8 cellular contexts compared by ENCODE assay signal in the genomic region with DNA sequence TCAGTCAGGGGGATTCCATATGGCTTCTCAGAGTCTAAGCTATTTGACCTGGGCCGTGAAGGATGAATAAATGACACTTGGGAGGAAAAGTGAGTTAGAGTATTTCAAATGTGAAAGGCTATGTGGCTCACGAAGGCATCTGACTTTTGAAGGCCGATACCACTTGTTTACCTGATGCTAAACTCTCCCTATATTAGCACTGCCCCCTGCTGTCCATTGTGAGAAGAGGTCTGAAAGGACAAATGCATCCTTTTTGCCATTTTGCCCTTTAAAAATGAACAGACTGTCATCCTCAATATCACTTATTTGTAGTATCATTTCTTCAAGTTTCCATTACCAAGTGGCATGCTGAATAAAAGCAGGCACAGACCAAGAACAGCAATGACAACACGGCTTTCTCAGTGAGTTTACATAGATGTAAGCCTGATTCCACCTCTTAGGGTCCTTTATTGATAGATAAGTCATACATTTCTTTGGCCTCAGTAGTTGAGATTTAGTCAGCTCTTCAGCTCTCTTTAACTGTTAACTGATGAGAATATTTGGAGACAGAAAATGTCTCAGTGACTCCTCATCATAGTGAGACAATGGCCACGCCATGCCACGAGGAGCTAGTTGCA. TPM values are rescaled to one million over a fixed set of nuclear protein-coding genes. Genes with fewer than 3 reads are reported as not detected.
DNase-seq lines count a peak whose midpoint lies in the region; ATAC-seq, FAIRE-seq and TF ChIP-seq lines count a peak whose summit lies in the region.

No MANE protein-coding gene starts in this region.

- no peak for DNase-seq in AG04449 (ENCODE audit: low read depth, low spot score)
- peak; percentile 41 for DNase-seq in NCI-H510A (lab: John Stamatoyannopoulos, UW)
- peak; percentile 70 for DNase-seq in activated CD4-positive, alpha-beta T cell treated with anti-CD3 and anti-CD28 coated beads for 48 hours
- peak in 1 of 2 experiments; percentile 57 for DNase-seq in H1 (ENCODE audit: low read depth in 1 of 2, low spot score in 2 of 2)
- DNase-seq in naive thymus-derived CD8-positive, alpha-beta T cell: peak; percentile 37 to 86 (median 69)
- DNase-seq in thoracic aorta (ENCODE audit: low spot score): peak; percentile 49

- H2AK5ac ChIP-seq in H1 (ENCODE audit: low read depth, low read length): no peak overlapping the region

- H3K14ac ChIP-seq in H1 (ENCODE audit: insufficient read length): no peak overlapping the region

- no peaks in the 10 kb centered on the region for H3K9me3 ChIP-seq in H1 (ENCODE audit: insufficient read depth in 2 of 2, low read depth in 1 of 2, low read length in 1 of 2)
- no peaks in the 10 kb centered on the region for H3K9me3 ChIP-seq in thoracic aorta

- H3K79me2 ChIP-seq in H1 (ENCODE audit: control insufficient read depth in 1 of 2, insufficient read depth in 2 of 2, low read length in 2 of 2): no peaks in the 10 kb centered on the region

- no peak overlapping the region for H2AFZ ChIP-seq in H1 (ENCODE audit: low read length)

- no peak for TF ChIP-seq POLR2A in H1 (IDR thresholded peaks at IDR 0.05; ENCODE audit: control extremely low read depth in 1 of 2, low read depth in 2 of 2, low read length in 2 of 2)

- TF ChIP-seq CTCF in AG04449 (IDR thresholded peaks at IDR 0.05; ENCODE audit: insufficient read depth, low read length, missing control alignments): peak; percentile 57
- peak in 2 of 3 experiments; percentile 62 to 89; a peak in 3 of 4 replicates for TF ChIP-seq CTCF in H1 (IDR thresholded peaks at IDR 0.05; ENCODE audit: control extremely low read depth in 1 of 3, insufficient read depth in 1 of 3, low read depth in 1 of 3, low read length in 3 of 3)
- peak; percentile 80 for TF ChIP-seq CTCF in thoracic aorta (IDR thresholded peaks at IDR 0.05)

- 57% methylated on average over 6 of the region's 6 CpGs; no CpG with 5 or more reads in 1 of the 2 experiments for WGBS in H1 (ENCODE audit: extremely low coverage in 1 of 2, insufficient coverage in 1 of 2, insufficient read length in 1 of 2, insufficient replicate concordance in 2 of 2, low coverage in 1 of 2, low lambda C conversion rate in 2 of 2, missing lambda C conversion rate in 1 of 2), 2 experiments

- no peaks in the 10 kb centered on the region for H3K79me1 ChIP-seq in H1 (ENCODE audit: low read depth, low read length)

- peaks cover 0 to 28% (median 0%) of the 10 kb centered on the region in 3 donors for H3K36me3 Mint-ChIP-seq in naive thymus-derived CD8-positive, alpha-beta T cell

- no peak overlapping the region for H3K4me2 ChIP-seq in H1 (ENCODE audit: insufficient read depth in 1 of 2, low read depth in 2 of 2, low read length in 2 of 2)

- no peak overlapping the region for H3K27ac ChIP-seq in H1 (ENCODE audit: low read depth, low read length)
- H3K27ac ChIP-seq in thoracic aorta: no peak overlapping the region

- no peak overlapping the region for H2BK120ac ChIP-seq in H1 (replicated peaks; ENCODE audit: low read depth, low read length)

- H2BK15ac ChIP-seq in H1 (ENCODE audit: low read length): no peak overlapping the region

- no peaks in the 10 kb centered on the region for H3K27me3 ChIP-seq in H1 (replicated peaks in 1 of 4; ENCODE audit: control insufficient read depth in 3 of 4, extremely low read depth in 1 of 4, insufficient read depth in 3 of 4, low read length in 3 of 4)
- H3K27me3 ChIP-seq in thoracic aorta (replicated peaks; ENCODE audit: insufficient read depth): no peaks in the 10 kb centered on the region

- H3K4me1 ChIP-seq in H1 (replicated peaks in 1 of 4; ENCODE audit: control insufficient read depth in 3 of 4, insufficient read depth in 4 of 4, low read length in 3 of 4): no peaks in the 10 kb centered on the region; a peak in 2 of 7 replicates
- H3K4me1 ChIP-seq in thoracic aorta (ENCODE audit: control insufficient read depth in 1 of 2, low read depth in 2 of 2): peaks cover 0 to 18% of the 10 kb centered on the region in 2 donors

- no peak overlapping the region for H4K8ac ChIP-seq in H1 (ENCODE audit: extremely low read depth, insufficient read depth, low read length)

- H3K56ac ChIP-seq in H1 (replicated peaks; ENCODE audit: insufficient read length, low read depth, low read length): no peak overlapping the region

- peak; percentile 86 for TF ChIP-seq RAD21 in H1 (IDR thresholded peaks at IDR 0.05 in 1 of 2, conservative IDR thresholded peaks at IDR 0.05 in 1 of 2; ENCODE audit: low read depth in 2 of 2, low read length in 2 of 2)

- no peak overlapping the region for H2BK5ac ChIP-seq in H1 (ENCODE audit: low read depth, low read length)

- no peak overlapping the region for H2BK12ac ChIP-seq in H1 (ENCODE audit: low read depth, low read length)

- peak; percentile 67 for ATAC-seq in GM18502 (IDR thresholded peaks at IDR 0.05; ENCODE audit: poor library complexity, unreplicated experiment)
- peak; percentile 56 for ATAC-seq in HG02970 (IDR thresholded peaks at IDR 0.05; ENCODE audit: low FRiP score, unreplicated experiment)
- peak; percentile 80 to 84 for ATAC-seq in naive thymus-derived CD8-positive, alpha-beta T cell
- ATAC-seq in thoracic aorta (ENCODE audit: insufficient number of reproducible peaks, low FRiP score, low read depth): no peak

- H4K5ac ChIP-seq in H1 (ENCODE audit: insufficient read length, low read depth, low read length): no peak overlapping the region

- no peak overlapping the region for H3K4ac ChIP-seq in H1 (replicated peaks; ENCODE audit: insufficient read length, low read depth, low read length)

- TF ChIP-seq EP300 in H1 (IDR thresholded peaks at IDR 0.05; ENCODE audit: borderline replicate concordance in 1 of 2, low read depth in 2 of 2, low read length in 2 of 2): no peak

- no peak overlapping the region for H3K23ac ChIP-seq in H1 (ENCODE audit: insufficient read length)

- H3K4me3 ChIP-seq in AG04449 (ENCODE audit: low read depth, low read length): no peak overlapping the region
- H3K4me3 ChIP-seq in H1 (ENCODE audit: extremely low read depth in 1 of 4, insufficient read depth in 2 of 4, low read depth in 3 of 4, low read length in 4 of 4): no peak overlapping the region
- H3K4me3 ChIP-seq in thoracic aorta: no peak overlapping the region

- peaks cover 42 to 90% (median 79%) of the 10 kb centered on the region in 4 donors for H3K4me1 Mint-ChIP-seq in naive thymus-derived CD8-positive, alpha-beta T cell

- H3K9ac ChIP-seq in H1 (replicated peaks in 1 of 4; ENCODE audit: extremely low read depth in 1 of 4, low read depth in 3 of 4, low read length in 3 of 4): no peak overlapping the region

- H3K27ac Mint-ChIP-seq in naive thymus-derived CD8-positive, alpha-beta T cell: peak overlapping the region; percentile 77 to 95 (median 88)

- no peaks in the 10 kb centered on the region for H3K23me2 ChIP-seq in H1 (ENCODE audit: low read depth, low read length)

- no peak overlapping the region for H2BK20ac ChIP-seq in H1 (ENCODE audit: low read length)

- POLR2A ChIA-PET in AG04449 (lab: Yijun Ruan, JAX) (no interaction called here), H1 (lab: Charles Lee; ENCODE audit: partially characterized antibody) (no interaction called here)
- POLR2A ChIA-PET in naive thymus-derived CD8-positive, alpha-beta T cell (lab: Charles Lee): interaction anchor here (0.6 to 1.9 kb wide), 3 partner anchors 39 to 73 kb away, joined by 3 to 6 read pairs (median 5); no protein-coding TSS in a partner anchor

- no peaks in the 10 kb centered on the region for H3K36me3 ChIP-seq in H1 (ENCODE audit: control insufficient read depth in 2 of 4, insufficient read depth in 4 of 4, low read length in 3 of 4)
- no peaks in the 10 kb centered on the region for H3K36me3 ChIP-seq in thoracic aorta

- H3K27me3 Mint-ChIP-seq in naive thymus-derived CD8-positive, alpha-beta T cell: no peaks in the 10 kb centered on the region

- CTCF ChIA-PET in AG04449 (lab: Yijun Ruan, JAX) (interaction anchor here (0.6 to 8.5 kb wide), 43 partner anchors 9 to 239 kb away, joined by 3 to 136 read pairs (median 4); partner anchors contain the start of gene DOCK10), H1 (lab: Charles Lee; ENCODE audit: partially characterized antibody) (interaction anchor here (0.6 to 4.3 kb wide), 45 partner anchors 9 to 659 kb away, joined by 3 to 45 read pairs (median 3); partner anchors contain the start of gene DOCK10)

- H3K9me3 Mint-ChIP-seq in naive thymus-derived CD8-positive, alpha-beta T cell: no peaks in the 10 kb centered on the region

- H3K4me3 Mint-ChIP-seq in naive thymus-derived CD8-positive, alpha-beta T cell: peak overlapping the region in 9 of 10 donors; percentile 4 to 60 (median 46)

- no peaks in the 10 kb centered on the region for H4K20me1 ChIP-seq in H1 (replicated peaks in 1 of 2; ENCODE audit: control insufficient read depth in 1 of 2, insufficient read depth in 2 of 2, low read length in 2 of 2)

- H4K91ac ChIP-seq in H1 (replicated peaks; ENCODE audit: insufficient read length, low read length): no peak overlapping the region

- H3K18ac ChIP-seq in H1 (ENCODE audit: extremely low read depth, low read length): no peak overlapping the region

- FAIRE-seq in H1 (lab: Jason Lieb, UNC): peak; percentile 92

TF ChIP-seq in H1, 55 proteins besides CTCF, POLR2A, EP300 and RAD21 (continues in another document):
- no peak for TF ChIP-seq SP1 (IDR thresholded peaks at IDR 0.05; ENCODE audit: low read depth, low read length)
- no peak for TF ChIP-seq POLR2AphosphoS5 (IDR thresholded peaks at IDR 0.05; ENCODE audit: low read depth, low read length)
- no peak for TF ChIP-seq RXRA (IDR thresholded peaks at IDR 0.05; ENCODE audit: insufficient read depth, low read depth, low read length)
- TF ChIP-seq CHD1 (IDR thresholded peaks at IDR 0.05; ENCODE audit: low read depth, low read length): no peak
- TF ChIP-seq SRF (IDR thresholded peaks at IDR 0.05; ENCODE audit: low read depth, low read length): no peak
- TF ChIP-seq TAF1 (IDR thresholded peaks at IDR 0.05; ENCODE audit: low read depth, low read length): no peak
- TF ChIP-seq SAP30 (IDR thresholded peaks at IDR 0.05; ENCODE audit: insufficient read depth, insufficient replicate concordance, low read length): no peak
- no peak for TF ChIP-seq TEAD4 (IDR thresholded peaks at IDR 0.05; ENCODE audit: low read depth, low read length)
- TF ChIP-seq ASH2L (IDR thresholded peaks at IDR 0.05; ENCODE audit: low read length): no peak

RNA-seq across cellular contexts. Expression of gene DOCK10, which starts 40.1 kb away (rescaled TPM):
- 1.3 and 1.6 TPM in 2 replicates for total RNA-seq in H1 (2021; fragmentation: NEBNext Ultra II Directional; extraction: Animal tissue kit (Norgen Biotek cat#: 25700))
- polyA plus RNA-seq in H1 (2011; rRNA removed): 0.24 and 0.33 TPM in 2 replicates
- polyA plus RNA-seq in H1 (2011; cell fraction: cytosol; rRNA removed): 0.53 TPM
- 0.87 TPM for polyA plus RNA-seq in H1 (2011; cell fraction: nucleus; rRNA removed)
- 0.69 to 1.0 TPM (median 0.74 TPM) in 4 replicates for polyA plus RNA-seq in H1 (2012, experiment 1 of 2)
- polyA plus RNA-seq in H1 (2012, experiment 2 of 2): not detected
- 0.34 TPM for polyA plus RNA-seq in H1 (2013, experiment 1 of 2)
- polyA plus RNA-seq in H1 (2013, experiment 2 of 2): 0.61 TPM
- polyA minus RNA-seq in H1 (2011; rRNA and poly(A)+ RNA removed): 1.4 and 3.5 TPM in 2 replicates
- polyA minus RNA-seq in H1 (2011; cell fraction: cytosol; rRNA and poly(A)+ RNA removed): 0.15 TPM
- 2.8 TPM for polyA minus RNA-seq in H1 (2011; cell fraction: nucleus; rRNA and poly(A)+ RNA removed)
- 100 to 1,000 TPM; 165 to 180 TPM for total RNA-seq in naive thymus-derived CD8-positive, alpha-beta T cell
- 10 to 100 TPM; 34.1 to 57.9 (median 47.8) TPM for polyA plus RNA-seq in naive thymus-derived CD8-positive, alpha-beta T cell
- 10 to 100 TPM; 44.9 to 53.0 TPM for total RNA-seq in thoracic aorta

Comparison
In these comparisons a context has a peak if more than half of its experiments do, and no peak if none do; other contexts are left out.
1. RNA of gene DOCK10, which starts 40.1 kb away (total RNA-seq): 165 to 180 TPM in naive thymus-derived CD8-positive, alpha-beta T cell and 44.9 to 53.0 TPM in thoracic aorta; 1.3 to 1.6 TPM in H1; every median in the first group is over 10 times any median in the second.
2. Peak in every context shown above with its lines, with median percentiles within 50 percentile points of each other: CTCF ChIP-seq.